8 cellular contexts compared by ENCODE assay signal in genomic region chr10:29635711-29636144, GRCh38. TPM values are rescaled to one million over a fixed set of nuclear protein-coding genes. Genes with fewer than 3 reads are reported as not detected.
DNase-seq lines count a peak whose midpoint lies in the region; ATAC-seq, FAIRE-seq and TF ChIP-seq lines count a peak whose summit lies in the region.

No MANE protein-coding gene starts in this region.

- H3K36me3 ChIP-seq in SJSA1 (no peaks in the 10 kb centered on the region), psoas muscle (ENCODE audit: insufficient read depth in 1 of 2, low read depth in 1 of 2) (peaks cover 0 to 8% of the 10 kb centered on the region in 2 donors)

- TF ChIP-seq CTCF in CD14-positive monocyte (IDR thresholded peaks at IDR 0.05): no peak
- no peak for TF ChIP-seq CTCF in fibroblast of mammary gland (conservative IDR thresholded peaks at IDR 0.05; ENCODE audit: control insufficient read depth, insufficient read depth, low read depth, low read length)
- TF ChIP-seq CTCF in psoas muscle (IDR thresholded peaks at IDR 0.05): no peak

- H3K4me1 ChIP-seq in SJSA1 (replicated peaks) (peaks cover 43% of the 10 kb centered on the region), psoas muscle (peaks cover 19% of the 10 kb centered on the region)

- H3K4me1 Mint-ChIP-seq in CD14-positive monocyte: peaks cover 55% of the 10 kb centered on the region
- H3K4me1 Mint-ChIP-seq in activated CD8-positive, alpha-beta memory T cell treated with anti-CD3 and anti-CD28 coated beads, Interleukin-2, amount 10 ng/mL, durations not matched to agents 7 days and 5 days: peaks cover 27% of the 10 kb centered on the region

- intact Hi-C loops in CD14-positive monocyte (cut with micrococcal nuclease): loop anchor here (5.0 to 10.0 kb wide), 4 partner anchors 33 to 99 kb away; no protein-coding TSS in a partner anchor
- intact Hi-C loops in psoas muscle (cut with DNase I): loop anchor here in 1 of 2 donors (2.0 kb wide), 1 partner anchor 169 kb away; no protein-coding TSS in a partner anchor

- ATAC-seq in GM21447 (IDR thresholded peaks at IDR 0.05; ENCODE audit: unreplicated experiment): peak; percentile 79
- ATAC-seq in psoas muscle: peak in 3 of 4 donors; percentile 22 to 44 (median 37)
- no peak for ATAC-seq in activated CD8-positive, alpha-beta memory T cell treated with anti-CD3 and anti-CD28 coated beads, Interleukin-2, amount 10 ng/mL, durations not matched to agents 7 days and 5 days
- ATAC-seq in activated CD4-positive, CD25-positive, alpha-beta regulatory T cell treated with anti-CD3 and anti-CD28 coated beads, Interleukin-2, amount 50 U/mL, for 24 hours: no peak

- H3K9me3 Mint-ChIP-seq in CD14-positive monocyte: peaks cover 0 to 1% (median 0%) of the 10 kb centered on the region in 7 donors
- H3K9me3 Mint-ChIP-seq in activated CD8-positive, alpha-beta memory T cell treated with anti-CD3 and anti-CD28 coated beads, Interleukin-2, amount 10 ng/mL, durations not matched to agents 7 days and 5 days (ENCODE audit: low read depth): no peaks in the 10 kb centered on the region

- H3K4me3 Mint-ChIP-seq in CD14-positive monocyte: peak overlapping the region in 1 of 2 donors; percentile 76
- no peak overlapping the region for H3K4me3 Mint-ChIP-seq in activated CD8-positive, alpha-beta memory T cell treated with anti-CD3 and anti-CD28 coated beads, Interleukin-2, amount 10 ng/mL, durations not matched to agents 7 days and 5 days

- H3K9me3 ChIP-seq in SJSA1 (replicated peaks): no peaks in the 10 kb centered on the region
- no peaks in the 10 kb centered on the region for H3K9me3 ChIP-seq in psoas muscle

- no peak for FAIRE-seq in urothelium cell line (lab: Jason Lieb, UNC)

- no peaks in the 10 kb centered on the region for H3K27me3 ChIP-seq in SJSA1 (replicated peaks)
- no peaks in the 10 kb centered on the region for H3K27me3 ChIP-seq in psoas muscle (ENCODE audit: insufficient read depth in 3 of 3, low read length in 2 of 3)

- H3K4me3 ChIP-seq in SJSA1 (no peak overlapping the region), fibroblast of mammary gland (ENCODE audit: control insufficient read depth, low read depth, low read length) (no peak overlapping the region), psoas muscle (peak overlapping the region; percentile 77)

- no peaks in the 10 kb centered on the region for H3K27me3 Mint-ChIP-seq in CD14-positive monocyte (ENCODE audit: low read depth in 3 of 3)
- H3K27me3 Mint-ChIP-seq in activated CD8-positive, alpha-beta memory T cell treated with anti-CD3 and anti-CD28 coated beads, Interleukin-2, amount 10 ng/mL, durations not matched to agents 7 days and 5 days: peaks cover 12% of the 10 kb centered on the region

- 19 to 27% (median 21%) methylated on average over 4 of the region's 4 CpGs for WGBS in psoas muscle, 3 donors

- peaks cover 35 to 36% of the 10 kb centered on the region in 2 donors for H3K36me3 Mint-ChIP-seq in CD14-positive monocyte
- H3K36me3 Mint-ChIP-seq in activated CD8-positive, alpha-beta memory T cell treated with anti-CD3 and anti-CD28 coated beads, Interleukin-2, amount 10 ng/mL, durations not matched to agents 7 days and 5 days: no peaks in the 10 kb centered on the region

- CTCF ChIA-PET in activated CD8-positive, alpha-beta memory T cell treated with anti-CD3 and anti-CD28 coated beads, Interleukin-2, amount 10 ng/mL, durations not matched to agents 7 days and 5 days (lab: Charles Lee): interaction anchor here (0.6 to 1.4 kb wide), 2 partner anchors 12 to 46 kb away, joined by 4 to 6 read pairs; no protein-coding TSS in a partner anchor

- H3K27ac Mint-ChIP-seq in CD14-positive monocyte: peak overlapping the region; percentile 81 to 98 (median 93)
- no peak overlapping the region for H3K27ac Mint-ChIP-seq in activated CD8-positive, alpha-beta memory T cell treated with anti-CD3 and anti-CD28 coated beads, Interleukin-2, amount 10 ng/mL, durations not matched to agents 7 days and 5 days

- DNase-seq in CD14-positive monocyte (ENCODE audit: low spot score): no peak
- DNase-seq in SJSA1 (ENCODE audit: low read depth in 1 of 2, low spot score in 2 of 2): peak; percentile 67 to 75
- DNase-seq in fibroblast of mammary gland (ENCODE audit: low read depth): peak; percentile 42
- DNase-seq in psoas muscle: peak in 1 of 2 donors; percentile 64
- no peak for DNase-seq in activated CD8-positive, alpha-beta memory T cell treated with anti-CD3 and anti-CD28 coated beads, Interleukin-2, amount 10 ng/mL, durations not matched to agents 7 days and 5 days
- no peak for DNase-seq in urothelium cell line (ENCODE audit: low spot score)

- H3K27ac ChIP-seq in SJSA1: peak overlapping the region; percentile 69
- H3K27ac ChIP-seq in psoas muscle: peak overlapping the region; percentile 94

RNA-seq across cellular contexts. Expression of gene SVIL, which starts 1.0 kb away (rescaled TPM):
- polyA plus RNA-seq in CD14-positive monocyte (1 to 10 TPM; 2.1 to 5.8 TPM), psoas muscle (100 to 1,000 TPM in 2 of 3 donors, 10 to 100 TPM in 1; 70.6 to 536 (median 234) TPM)
- 10.2 and 429 TPM in 2 replicates for total RNA-seq in SJSA1 (2014; rRNA removed; shearing (Covaris generic))
- 1,000 to 10,000 TPM in 2 of 4 donors, 100 to 1,000 TPM in 2; 792 to 1,728 (median 949) TPM for total RNA-seq in psoas muscle
- total RNA-seq in activated CD8-positive, alpha-beta memory T cell treated with anti-CD3 and anti-CD28 coated beads, Interleukin-2, amount 10 ng/mL, durations not matched to agents 7 days and 5 days: 1 to 10 TPM; 1.0 to 3.7 TPM

Comparison
In these comparisons a context has a peak if more than half of its experiments do, and no peak if none do; other contexts are left out.
1. DNase-seq: peak in SJSA1 (2 of 2) and fibroblast of mammary gland (single experiment); none in CD14-positive monocyte (single experiment), activated CD8-positive, alpha-beta memory T cell treated with anti-CD3 and anti-CD28 coated beads, Interleukin-2, amount 10 ng/mL, durations not matched to agents 7 days and 5 days (single experiment) and urothelium cell line (single experiment).
2. ATAC-seq: peak in GM21447 (single experiment) and psoas muscle (3 of 4); none in activated CD8-positive, alpha-beta memory T cell treated with anti-CD3 and anti-CD28 coated beads, Interleukin-2, amount 10 ng/mL, durations not matched to agents 7 days and 5 days (single experiment) and activated CD4-positive, CD25-positive, alpha-beta regulatory T cell treated with anti-CD3 and anti-CD28 coated beads, Interleukin-2, amount 50 U/mL, for 24 hours (0 of 2).